34 cellular contexts compared by ENCODE assay signal in genomic region chr20:16003310-16003709, GRCh38.
"Had no signal": no experiment of that assay in that cellular context is flagged by ENCODE, and none has a peak within 500 bp of the region (broad histone marks: within the 10 kb centered on the region; RNA-seq: fewer than 3 reads in every experiment).

No MANE protein-coding gene starts in this region.

- H3K4me1 ChIP-seq: ascending aorta, breast epithelium had no signal

- H3K36me3 ChIP-seq: ascending aorta, breast epithelium, cardiac muscle cell, WERI-Rb-1 had no signal

- H3K27me3 ChIP-seq: ascending aorta, breast epithelium, cardiac muscle cell had no signal

- H3K4me1 Mint-ChIP-seq: activated CD4-positive, alpha-beta T cell treated with anti-CD3 and anti-CD28 coated beads for 36 hours; activated CD4-positive, alpha-beta T cell treated with anti-CD3 and anti-CD28 coated beads, Interleukin-2, amount 10 ng/mL, durations not matched to agents 24 days and 14 days; activated CD8-positive, alpha-beta memory T cell treated with anti-CD3 and anti-CD28 coated beads, Interleukin-2, amount 10 ng/mL, durations not matched to agents 7 days and 5 days; activated naive CD4-positive, alpha-beta T cell treated with anti-CD3 and anti-CD28 coated beads, Interleukin-2, amount 10 ng/mL, durations not matched to agents 7 days and 5 days; activated naive CD8-positive, alpha-beta T cell treated with anti-CD3 and anti-CD28 coated beads, Interleukin-2, amount 10 ng/mL, durations not matched to agents 7 days and 5 days; T-helper 17 cell had no signal

- FAIRE-seq: colon, frontal cortex had no signal

- DNase-seq: activated B cell treated with CpG ODN at 0.5 μM for 24 hours; activated CD4-positive, alpha-beta memory T cell treated with anti-CD3 and anti-CD28 coated beads for 36 hours; activated CD4-positive, alpha-beta T cell treated with anti-CD3 and anti-CD28 coated beads for 36 hours; activated CD4-positive, alpha-beta T cell treated with anti-CD3 and anti-CD28 coated beads, Interleukin-2, amount 10 ng/mL, durations not matched to agents 24 days and 14 days; activated CD8-positive, alpha-beta memory T cell treated with anti-CD3 and anti-CD28 coated beads, Interleukin-2, amount 10 ng/mL, durations not matched to agents 7 days and 5 days; activated CD8-positive, alpha-beta memory T cell treated with anti-CD3 and anti-CD28 coated beads, Interleukin-2, amount 50 U/mL, for 4 hours; activated CD8-positive, alpha-beta T cell treated with anti-CD3 and anti-CD28 coated beads, Interleukin-2, amount 10 ng/mL, durations not matched to agents 7 days and 5 days; activated effector memory CD4-positive, alpha-beta T cell treated with anti-CD3 and anti-CD28 coated beads, Interleukin-2, amount 50 U/mL, for 16 hours; activated naive CD4-positive, alpha-beta T cell treated with anti-CD3 and anti-CD28 coated beads, Interleukin-2, amount 10 ng/mL, durations not matched to agents 7 days and 5 days; activated naive CD8-positive, alpha-beta T cell treated with anti-CD3 and anti-CD28 coated beads, Interleukin-2, amount 10 ng/mL, durations not matched to agents 7 days and 5 days; activated T-cell treated with anti-CD3 and anti-CD28 coated beads, Interleukin-2, amount 50 U/mL, for 1 hour; activated T-cell treated with anti-CD3 and anti-CD28 coated beads, Interleukin-2, amount 50 U/mL, for 48 hours; central memory CD4-positive, alpha-beta T cell; cortex of kidney; effector memory CD4-positive, alpha-beta T cell; endodermal cell; foreskin fibroblast; head of caudate nucleus; hippocampal formation; T-helper 17 cell; T1000; WERI-Rb-1 had no signal

- H3K4me3 ChIP-seq: ascending aorta, breast epithelium, cardiac muscle cell had no signal

- H3K27ac Mint-ChIP-seq: activated B cell treated with CpG ODN at 0.5 μM for 24 hours; activated CD4-positive, alpha-beta memory T cell treated with anti-CD3 and anti-CD28 coated beads for 36 hours; activated CD4-positive, alpha-beta T cell treated with anti-CD3 and anti-CD28 coated beads for 36 hours; activated CD4-positive, alpha-beta T cell treated with anti-CD3 and anti-CD28 coated beads, Interleukin-2, amount 10 ng/mL, durations not matched to agents 24 days and 14 days; activated CD8-positive, alpha-beta memory T cell treated with anti-CD3 and anti-CD28 coated beads, Interleukin-2, amount 10 ng/mL, durations not matched to agents 7 days and 5 days; activated CD8-positive, alpha-beta T cell treated with anti-CD3 and anti-CD28 coated beads, Interleukin-2, amount 10 ng/mL, durations not matched to agents 7 days and 5 days; activated naive CD4-positive, alpha-beta T cell treated with anti-CD3 and anti-CD28 coated beads, Interleukin-2, amount 10 ng/mL, durations not matched to agents 7 days and 5 days; activated naive CD4-positive, alpha-beta T cell treated with anti-CD3 and anti-CD28 coated beads, Interleukin-2, amount 50 U/mL, for 72 hours; activated naive CD8-positive, alpha-beta T cell treated with anti-CD3 and anti-CD28 coated beads, Interleukin-2, amount 10 ng/mL, durations not matched to agents 7 days and 5 days; activated T-helper 1 cell treated with anti-CD3 and anti-CD28 coated beads, Interleukin-12 subunit alpha, Interleukin-12 subunit beta, Interleukin-2, Interleukin-4 antibody, amounts not matched to agents 30 ng/mL and 10 ng/mL and 1 ng/mL, durations not matched to agents 14 hours and 24 hours and 36 hours; activated T-helper 2 cell treated with anti-CD3 and anti-CD28 coated beads, Interferon-gamma antibody, Interleukin-2, Interleukin-4, amounts not matched to agents 10 μg/mL and 5 μg/mL and 100 μg/mL, durations not matched to agents 14 hours and 24 hours and 36 hours; brain; endodermal cell; T-helper 17 cell; T-helper 2 cell treated with Interferon-gamma antibody and Interleukin-4, amounts not matched to agents 5 μg/mL and 100 μg/mL, for 36 hours had no signal

- H3K36me3 Mint-ChIP-seq: activated CD4-positive, alpha-beta memory T cell treated with anti-CD3 and anti-CD28 coated beads for 36 hours; activated CD8-positive, alpha-beta memory T cell treated with anti-CD3 and anti-CD28 coated beads, Interleukin-2, amount 10 ng/mL, durations not matched to agents 7 days and 5 days; activated naive CD4-positive, alpha-beta T cell treated with anti-CD3 and anti-CD28 coated beads, Interleukin-2, amount 10 ng/mL, durations not matched to agents 7 days and 5 days; activated naive CD8-positive, alpha-beta T cell treated with anti-CD3 and anti-CD28 coated beads, Interleukin-2, amount 10 ng/mL, durations not matched to agents 7 days and 5 days had no signal

- H3K4me3 Mint-ChIP-seq: activated B cell treated with CpG ODN at 0.5 μM for 24 hours; activated CD4-positive, alpha-beta memory T cell treated with anti-CD3 and anti-CD28 coated beads for 36 hours; activated CD4-positive, alpha-beta T cell treated with anti-CD3 and anti-CD28 coated beads for 36 hours; activated CD4-positive, alpha-beta T cell treated with anti-CD3 and anti-CD28 coated beads, Interleukin-2, amount 10 ng/mL, durations not matched to agents 24 days and 14 days; activated CD8-positive, alpha-beta memory T cell treated with anti-CD3 and anti-CD28 coated beads, Interleukin-2, amount 10 ng/mL, durations not matched to agents 7 days and 5 days; activated CD8-positive, alpha-beta T cell treated with anti-CD3 and anti-CD28 coated beads, Interleukin-2, amount 10 ng/mL, durations not matched to agents 7 days and 5 days; activated naive CD4-positive, alpha-beta T cell treated with anti-CD3 and anti-CD28 coated beads, Interleukin-2, amount 10 ng/mL, durations not matched to agents 7 days and 5 days; activated naive CD8-positive, alpha-beta T cell treated with anti-CD3 and anti-CD28 coated beads, Interleukin-2, amount 10 ng/mL, durations not matched to agents 7 days and 5 days; activated T-helper 1 cell treated with anti-CD3 and anti-CD28 coated beads, Interleukin-12 subunit alpha, Interleukin-12 subunit beta, Interleukin-2, Interleukin-4 antibody, amounts not matched to agents 30 ng/mL and 10 ng/mL and 1 ng/mL, durations not matched to agents 14 hours and 24 hours and 36 hours; brain; endodermal cell; T-helper 17 cell; T-helper 2 cell treated with Interferon-gamma antibody and Interleukin-4, amounts not matched to agents 5 μg/mL and 100 μg/mL, for 36 hours had no signal

- H3K27me3 Mint-ChIP-seq: activated B cell treated with CpG ODN at 0.5 μM for 24 hours; activated CD4-positive, alpha-beta memory T cell treated with anti-CD3 and anti-CD28 coated beads for 36 hours; activated CD4-positive, alpha-beta T cell treated with anti-CD3 and anti-CD28 coated beads for 36 hours; activated CD4-positive, alpha-beta T cell treated with anti-CD3 and anti-CD28 coated beads, Interleukin-2, amount 10 ng/mL, durations not matched to agents 24 days and 14 days; activated CD8-positive, alpha-beta memory T cell treated with anti-CD3 and anti-CD28 coated beads, Interleukin-2, amount 10 ng/mL, durations not matched to agents 7 days and 5 days; activated naive CD4-positive, alpha-beta T cell treated with anti-CD3 and anti-CD28 coated beads, Interleukin-2, amount 10 ng/mL, durations not matched to agents 7 days and 5 days; activated naive CD8-positive, alpha-beta T cell treated with anti-CD3 and anti-CD28 coated beads, Interleukin-2, amount 10 ng/mL, durations not matched to agents 7 days and 5 days; T-helper 17 cell had no signal

- H3K27ac ChIP-seq: ascending aorta, breast epithelium, cardiac muscle cell, WERI-Rb-1 had no signal

- ATAC-seq: activated CD4-positive, alpha-beta T cell treated with anti-CD3 and anti-CD28 coated beads for 36 hours; activated CD4-positive, CD25-positive, alpha-beta regulatory T cell treated with anti-CD3 and anti-CD28 coated beads, Interleukin-2, amount 50 U/mL, for 24 hours; activated CD8-positive, alpha-beta memory T cell treated with anti-CD3 and anti-CD28 coated beads, Interleukin-2, amount 10 ng/mL, durations not matched to agents 7 days and 5 days; activated CD8-positive, alpha-beta T cell treated with anti-CD3 and anti-CD28 coated beads, Interleukin-2, amount 10 ng/mL, durations not matched to agents 7 days and 5 days; activated naive CD4-positive, alpha-beta T cell treated with anti-CD3 and anti-CD28 coated beads, Interleukin-2, amount 50 U/mL, for 72 hours; esophagus mucosa; T-helper 17 cell had no signal
